20 cellular contexts compared by ENCODE assay signal in genomic region chr4:10535900-10536299, GRCh38.
DNase-seq lines count a peak whose midpoint lies in the region; ATAC-seq lines count a peak whose summit lies in the region.
"Had no signal": no experiment of that assay in that cellular context is flagged by ENCODE, and none has a peak within 500 bp of the region (broad histone marks: within the 10 kb centered on the region; RNA-seq: fewer than 3 reads in every experiment).

No MANE protein-coding gene starts in this region.

- H3K4me1 Mint-ChIP-seq in activated CD4-positive, alpha-beta T cell treated with anti-CD3 and anti-CD28 coated beads for 36 hours: no peaks in the 10 kb centered on the region
- H3K4me1 Mint-ChIP-seq: CD14-positive monocyte had no signal

- POLR2A ChIA-PET in activated CD4-positive, alpha-beta T cell treated with anti-CD3 and anti-CD28 coated beads for 36 hours (lab: Charles Lee): no interaction called here

- ATAC-seq in GM18907 (IDR thresholded peaks at IDR 0.05; ENCODE audit: unreplicated experiment) (peak; percentile 76), HG02642 (IDR thresholded peaks at IDR 0.05; ENCODE audit: poor library complexity, unreplicated experiment) (peak; percentile 62), HG03571 (IDR thresholded peaks at IDR 0.05; ENCODE audit: unreplicated experiment) (peak; percentile 46), GM21717 (IDR thresholded peaks at IDR 0.05; ENCODE audit: unreplicated experiment) (no peak)
- no peak for ATAC-seq in activated CD4-positive, alpha-beta T cell treated with anti-CD3 and anti-CD28 coated beads for 36 hours
- ATAC-seq: A549; activated CD4-positive, CD25-positive, alpha-beta regulatory T cell treated with anti-CD3 and anti-CD28 coated beads, Interleukin-2, amount 50 U/mL, for 24 hours; left ventricle myocardium superior had no signal

- no peak overlapping the region for H3K27ac Mint-ChIP-seq in activated CD4-positive, alpha-beta T cell treated with anti-CD3 and anti-CD28 coated beads for 36 hours
- H3K27ac Mint-ChIP-seq: CD14-positive monocyte; T-helper 2 cell treated with Interferon-gamma antibody and Interleukin-4, amounts not matched to agents 5 μg/mL and 100 μg/mL, for 36 hours had no signal

- H3K27me3 Mint-ChIP-seq in activated CD4-positive, alpha-beta T cell treated with anti-CD3 and anti-CD28 coated beads for 36 hours: no peaks in the 10 kb centered on the region

- CTCF ChIA-PET in activated CD4-positive, alpha-beta T cell treated with anti-CD3 and anti-CD28 coated beads for 36 hours (lab: Charles Lee): interaction anchor here (0.6 to 3.0 kb wide), 5 partner anchors 75 to 379 kb away, joined by 3 to 14 read pairs (median 4); no protein-coding TSS in a partner anchor

- intact Hi-C loops in activated CD4-positive, alpha-beta T cell treated with anti-CD3 and anti-CD28 coated beads for 36 hours (cut with DNase I, micrococcal nuclease): loop anchor here in 1 of 2 experiments (5.0 kb wide), 1 partner anchor 74 kb away; no protein-coding TSS in a partner anchor

- H3K4me3 Mint-ChIP-seq in activated CD4-positive, alpha-beta T cell treated with anti-CD3 and anti-CD28 coated beads for 36 hours: no peak overlapping the region
- H3K4me3 Mint-ChIP-seq: CD14-positive monocyte; T-helper 2 cell treated with Interferon-gamma antibody and Interleukin-4, amounts not matched to agents 5 μg/mL and 100 μg/mL, for 36 hours had no signal

- no peaks in the 10 kb centered on the region for H3K36me3 Mint-ChIP-seq in activated CD4-positive, alpha-beta T cell treated with anti-CD3 and anti-CD28 coated beads for 36 hours (ENCODE audit: low read depth)
- H3K36me3 Mint-ChIP-seq: CD14-positive monocyte had no signal

- DNase-seq in ELF-1 (ENCODE audit: low read depth, low spot score) (peak; percentile 23), T-helper 9 cell (no peak), AG20443 (ENCODE audit: low spot score) (no peak)
- no peak for DNase-seq in activated CD4-positive, alpha-beta T cell treated with anti-CD3 and anti-CD28 coated beads for 36 hours
- DNase-seq: DMS153; Karpas-422; left ventricle myocardium superior; NCI-H1105; NCI-H2227 treated with DMSO at 0.1 percent for 48 hours; SHP77 treated with DMSO at 0.1 percent for 48 hours; sigmoid colon; stimulated activated CD4-positive, alpha-beta T cell treated with anti-CD3 and anti-CD28 coated beads, Interleukin-1b, Interleukin-23, amount 100 ng/mL, for 48 hours had no signal

- H3K9me3 Mint-ChIP-seq in activated CD4-positive, alpha-beta T cell treated with anti-CD3 and anti-CD28 coated beads for 36 hours (ENCODE audit: low read depth): no peaks in the 10 kb centered on the region
- H3K9me3 Mint-ChIP-seq: T-helper 2 cell treated with Interferon-gamma antibody and Interleukin-4, amounts not matched to agents 5 μg/mL and 100 μg/mL, for 36 hours had no signal

Comparison
In these comparisons a context has a peak if more than half of its experiments do, and no peak if none do; other contexts are left out.
1. ATAC-seq: peak in GM18907 (single experiment), HG02642 (single experiment) and HG03571 (single experiment); none in activated CD4-positive, alpha-beta T cell treated with anti-CD3 and anti-CD28 coated beads for 36 hours (single experiment) and GM21717 (single experiment).